9 cellular contexts compared by ENCODE assay signal in the genomic region with DNA sequence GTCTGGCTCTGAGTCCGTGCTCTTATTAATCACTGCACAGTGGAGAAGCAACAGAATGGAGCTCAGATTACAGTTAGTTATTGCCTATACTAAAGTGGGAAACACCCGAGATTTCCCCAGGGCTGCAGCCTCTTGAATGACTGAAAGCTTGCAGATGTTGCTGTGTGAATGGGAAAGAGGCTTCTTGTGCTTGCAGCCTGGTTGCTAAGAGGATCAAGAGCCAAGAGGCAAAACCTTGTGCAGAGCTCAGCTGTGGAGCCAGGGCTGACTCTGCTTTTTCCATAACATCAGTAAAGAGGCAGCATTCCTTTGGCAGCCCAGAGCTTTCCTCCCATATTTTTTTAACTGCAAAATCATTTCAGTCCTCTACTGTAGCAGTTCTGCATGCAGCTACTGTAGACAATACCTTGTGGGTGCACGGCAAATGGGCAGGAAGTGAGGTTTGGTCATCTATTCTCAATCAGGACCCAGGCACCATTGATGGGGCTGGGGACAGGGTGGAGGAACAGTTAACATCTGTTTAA.
DNase-seq lines count a peak whose midpoint lies in the region; ATAC-seq and TF ChIP-seq lines count a peak whose summit lies in the region.
"Had no signal": no experiment of that assay in that cellular context is flagged by ENCODE, and none has a peak within 500 bp of the region (broad histone marks: within the 10 kb centered on the region; RNA-seq: fewer than 3 reads in every experiment).

No MANE protein-coding gene starts in this region.

- no peak overlapping the region for H3K18ac ChIP-seq in IMR-90 (ENCODE audit: low read depth, low read length)

- no peak overlapping the region for H2BK5ac ChIP-seq in IMR-90 (ENCODE audit: low read depth, low read length, poor library complexity, severe bottlenecking)

- H3K36me3 ChIP-seq in IMR-90 (ENCODE audit: control insufficient read depth, insufficient read depth, low read length) (peaks cover 4% of the 10 kb centered on the region; the same call in 1 of the 2 replicates), Peyer's patch (peaks cover 0 to 8% (median 0%) of the 10 kb centered on the region in 3 donors)

- H2BK20ac ChIP-seq in IMR-90 (ENCODE audit: low read depth, low read length) = no peak overlapping the region

- no peak overlapping the region for H3K56ac ChIP-seq in IMR-90 (ENCODE audit: extremely low read depth, insufficient read depth, low read length)

- DNase-seq in IMR-90 = peak; percentile 91
- DNase-seq in brain pericyte (ENCODE audit: low read depth, low spot score) = peak; percentile 21
- no peak for DNase-seq in neural crest cell (ENCODE audit: low read depth, low spot score)
- DNase-seq in kidney tubule cell (ENCODE audit: low spot score) = no peak
- DNase-seq in Peyer's patch = no peak
- no peak for DNase-seq in activated naive CD4-positive, alpha-beta T cell treated with Interleukin-2 at 50 U/mL for 16 hours
- no peak for DNase-seq in activated CD4-positive, alpha-beta T cell treated with anti-CD3 and anti-CD28 coated beads, Interleukin-2, amount 50 U/mL, for 4 hours

- H4K20me1 ChIP-seq in IMR-90 (ENCODE audit: insufficient read depth, low read length) = no peaks in the 10 kb centered on the region

- intact Hi-C loops in IMR-90 (cut with micrococcal nuclease) = no loop called here

- BruUV-seq in IMR-90 (replicated peaks; lab: Mats Ljungman, UMichigan) = no TSS peak

- no peak overlapping the region for H4K5ac ChIP-seq in IMR-90 (ENCODE audit: low read depth, low read length)

- peaks cover 8% of the 10 kb centered on the region for H3K4me1 Mint-ChIP-seq in neural crest cell

- CTCF ChIA-PET in IMR-90 (lab: Yijun Ruan, JAX) = no interaction called here

- H3K23ac ChIP-seq in IMR-90 (ENCODE audit: low read depth, low read length) = no peak overlapping the region

- TF ChIP-seq RAD21 in IMR-90 (IDR thresholded peaks at IDR 0.05; ENCODE audit: low read length) = no peak

- no peak for TF ChIP-seq POLR2A in IMR-90 (IDR thresholded peaks at IDR 0.05; ENCODE audit: low read depth, low read length)
- TF ChIP-seq POLR2A in Peyer's patch (IDR thresholded peaks at IDR 0.05) = no peak

- H3K9me3 Mint-ChIP-seq in neural crest cell = peaks cover 10% of the 10 kb centered on the region

- peak overlapping the region; percentile 35 for H3K27ac Mint-ChIP-seq in neural crest cell (ENCODE audit: unreplicated experiment)
- H3K27ac Mint-ChIP-seq: dendritic cell treated with granulocyte-macrophage colony-stimulating factor and Interleukin-4, amounts not matched to agents 40 ng/mL and 50 ng/mL, for 4 days had no signal

- no peak overlapping the region for H4K91ac ChIP-seq in IMR-90 (ENCODE audit: insufficient read depth, low read depth, low read length)

- no peak overlapping the region for H2AK5ac ChIP-seq in IMR-90 (ENCODE audit: low read depth, low read length)

- no peak overlapping the region for H2BK120ac ChIP-seq in IMR-90 (ENCODE audit: low read depth, low read length)

- in situ Hi-C loops in IMR-90 (cut with MboI; ENCODE audit: low sequenced_read_pairs) = no loop called here

- peak; percentile 88 for ATAC-seq in GM19043 (IDR thresholded peaks at IDR 0.05; ENCODE audit: low read depth, unreplicated experiment)
- ATAC-seq in IMR-90 (ENCODE audit: low read depth) = peak; percentile 93

- no peak overlapping the region for H3K4me3 Mint-ChIP-seq in neural crest cell
- H3K4me3 Mint-ChIP-seq: dendritic cell treated with granulocyte-macrophage colony-stimulating factor and Interleukin-4, amounts not matched to agents 40 ng/mL and 50 ng/mL, for 4 days had no signal

- no peak overlapping the region for H2BK15ac ChIP-seq in IMR-90 (ENCODE audit: low read depth, low read length)

- POLR2A ChIA-PET in IMR-90 (lab: Charles Lee; ENCODE audit: unreplicated experiment) = no interaction called here

- H3K9me1 ChIP-seq in IMR-90 (ENCODE audit: insufficient read depth, low read length) = no peaks in the 10 kb centered on the region

- peaks cover 5% of the 10 kb centered on the region for H3K36me3 Mint-ChIP-seq in neural crest cell (ENCODE audit: low read depth)

- peaks cover 4% of the 10 kb centered on the region; the same call in 1 of the 2 replicates for H3K4me1 ChIP-seq in IMR-90 (ENCODE audit: control insufficient read depth, insufficient read depth, low read length)
- peaks cover 0 to 6% (median 0%) of the 10 kb centered on the region in 4 donors for H3K4me1 ChIP-seq in Peyer's patch

- H2AK9ac ChIP-seq in IMR-90 (replicated peaks; ENCODE audit: low read depth, low read length, poor library complexity) = no peak overlapping the region

- H3K14ac ChIP-seq in IMR-90 (replicated peaks; ENCODE audit: low read depth, low read length) = 0 out of 2 replicates have a peak overlapping the region, but pooled peaks have one; percentile 14

- dilution Hi-C loops in IMR-90 (cut with HindIII; ENCODE audit: low sequenced_read_pairs, unreplicated experiment) = no loop called here

- H3K27ac ChIP-seq in IMR-90 (ENCODE audit: insufficient read depth, low read length) (no peak overlapping the region), Peyer's patch (no peak overlapping the region)

- no peak overlapping the region for H3K4me2 ChIP-seq in IMR-90 (ENCODE audit: low read depth, low read length)

- 60% methylated on average over 1 of the region's 3 CpGs; no CpG with 5 or more reads in 1 of the 2 experiments for WGBS in IMR-90 (ENCODE audit: extremely low coverage in 2 of 2, insufficient read length in 1 of 2), 2 experiments

- H3K79me1 ChIP-seq in IMR-90 (ENCODE audit: low read depth in 1 of 2, low read length in 2 of 2) = peaks cover 3 to 5% of the 10 kb centered on the region in 2 experiments; a peak in 1 of 4 replicates

- no peak overlapping the region for H3K4ac ChIP-seq in IMR-90 (ENCODE audit: low read depth, low read length)

- H3K27me3 ChIP-seq in IMR-90 (ENCODE audit: control insufficient read depth, insufficient read depth, low read length) (no peaks in the 10 kb centered on the region), Peyer's patch (no peaks in the 10 kb centered on the region)

- peaks cover 14% of the 10 kb centered on the region for H3K9me3 ChIP-seq in IMR-90 (ENCODE audit: control insufficient read depth, insufficient read depth, low read length)
- peaks cover 0 to 12% (median 3%) of the 10 kb centered on the region in 4 donors for H3K9me3 ChIP-seq in Peyer's patch

- peaks cover 2% of the 10 kb centered on the region for H3K27me3 Mint-ChIP-seq in neural crest cell (ENCODE audit: low read depth)
- H3K27me3 Mint-ChIP-seq: dendritic cell treated with granulocyte-macrophage colony-stimulating factor and Interleukin-4, amounts not matched to agents 40 ng/mL and 50 ng/mL, for 4 days had no signal

- TF ChIP-seq CTCF in IMR-90 (conservative IDR thresholded peaks at IDR 0.05; ENCODE audit: low read depth, low read length) (no peak), neural crest cell (conservative IDR thresholded peaks at IDR 0.05) (no peak), Peyer's patch (IDR thresholded peaks at IDR 0.05) (no peak)

- H2AFZ ChIP-seq in IMR-90 (replicated peaks; ENCODE audit: low read length, poor library complexity) = no peak overlapping the region

- H4K8ac ChIP-seq in IMR-90 (ENCODE audit: low read depth in 2 of 2, low read length in 2 of 2) = no peak overlapping the region

- H3K4me3 ChIP-seq in IMR-90 (ENCODE audit: insufficient read depth, low read depth, low read length) = no peak overlapping the region
- H3K4me3 ChIP-seq in Peyer's patch = no peak overlapping the region

- no peak overlapping the region for H3K9ac ChIP-seq in IMR-90 (ENCODE audit: low read depth, low read length)

TF ChIP-seq in IMR-90, 13 proteins besides CTCF, POLR2A, EP300 and RAD21:
- TF ChIP-seq MAZ (IDR thresholded peaks at IDR 0.05; ENCODE audit: borderline replicate concordance, low read depth, low read length) (no peak), MXI1 (IDR thresholded peaks at IDR 0.05; ENCODE audit: borderline replicate concordance, low read depth, low read length) (no peak), FOS (IDR thresholded peaks at IDR 0.05; ENCODE audit: low read depth, low read length) (no peak), RCOR1 (IDR thresholded peaks at IDR 0.05; ENCODE audit: insufficient replicate concordance, low read length) (no peak), SMC3 (IDR thresholded peaks at IDR 0.05; ENCODE audit: low read depth, low read length) (no peak)

Comparison
In these comparisons a context has a peak if more than half of its experiments do, and no peak if none do; other contexts are left out.
1. DNase-seq: peak in IMR-90 (single experiment) and brain pericyte (single experiment); none in neural crest cell (single experiment), kidney tubule cell (single experiment), Peyer's patch (0 of 3), activated naive CD4-positive, alpha-beta T cell treated with Interleukin-2 at 50 U/mL for 16 hours (single experiment) and activated CD4-positive, alpha-beta T cell treated with anti-CD3 and anti-CD28 coated beads, Interleukin-2, amount 50 U/mL, for 4 hours (0 of 2).